Comparison of ENCODE assay signal across 8 cellular contexts in genomic region chr15:73601449-73602425, GRCh38. TPM values are rescaled to one million over a fixed set of nuclear protein-coding genes. Genes with fewer than 3 reads are reported as not detected.
A peak's percentile ranks its signal among the peaks of the same experiment; 100 is the strongest.
DNase-seq lines count a peak whose midpoint lies in the region; ATAC-seq and TF ChIP-seq lines count a peak whose summit lies in the region.

No MANE protein-coding gene starts in this region.

- no peak for TF ChIP-seq CTCF in right atrium auricular region (IDR thresholded peaks at IDR 0.05)
- TF ChIP-seq CTCF in smooth muscle cell (IDR thresholded peaks at IDR 0.05; ENCODE audit: borderline replicate concordance, insufficient read depth, poor library complexity, severe bottlenecking), result no peak

- peaks cover 97% of the 10 kb centered on the region for H3K79me2 ChIP-seq in smooth muscle cell (ENCODE audit: low read depth)

- WGBS in HUES64, result 47% methylated on average over 5 of the region's 6 CpGs
- 24% methylated on average over 6 of the region's 6 CpGs for WGBS in smooth muscle cell (ENCODE audit: low lambda C conversion rate)

- peaks cover 100% of the 10 kb centered on the region for H4K20me1 ChIP-seq in smooth muscle cell (ENCODE audit: low read depth)

- peak overlapping the region; percentile 33 for H3K27ac ChIP-seq in HUES64 (ENCODE audit: low read depth, low read length)
- peak overlapping the region; percentile 35 to 79 for H3K27ac ChIP-seq in right atrium auricular region
- peak overlapping the region; percentile 73 for H3K27ac ChIP-seq in smooth muscle cell (ENCODE audit: low read depth)

- peak overlapping the region; percentile 29; the same call in 1 of the 2 replicates for H3K9ac ChIP-seq in HUES64 (ENCODE audit: low read depth, low read length)
- H3K9ac ChIP-seq in adipocyte (ENCODE audit: low read length), result peak overlapping the region; percentile 64
- H3K9ac ChIP-seq in smooth muscle cell (ENCODE audit: low read depth), result peak overlapping the region; percentile 53

- no peak overlapping the region for H2AFZ ChIP-seq in smooth muscle cell (ENCODE audit: low read depth)

- peak overlapping the region; percentile 29; the same call in 1 of the 2 replicates for H3K4me3 ChIP-seq in HUES64 (ENCODE audit: low read length)
- H3K4me3 ChIP-seq in adipocyte (ENCODE audit: low read length), result peak overlapping the region; percentile 31
- no peak overlapping the region for H3K4me3 ChIP-seq in right atrium auricular region
- H3K4me3 ChIP-seq in smooth muscle cell, result no peak overlapping the region

- ATAC-seq in GM18870 (IDR thresholded peaks at IDR 0.05; ENCODE audit: unreplicated experiment), result no peak

- peaks cover 29% of the 10 kb centered on the region for H3F3A ChIP-seq in smooth muscle cell (ENCODE audit: low read depth)

- peaks cover 76% of the 10 kb centered on the region for H3K4me1 ChIP-seq in HUES64 (ENCODE audit: insufficient read depth, low read length)
- peaks cover 65% of the 10 kb centered on the region for H3K4me1 ChIP-seq in adipocyte (ENCODE audit: control insufficient read depth, insufficient read depth, low read length)
- H3K4me1 ChIP-seq in right atrium auricular region, result peaks cover 0 to 80% of the 10 kb centered on the region in 2 donors
- H3K4me1 ChIP-seq in smooth muscle cell (ENCODE audit: low read depth), result peaks cover 62% of the 10 kb centered on the region

- H3K9me3 ChIP-seq in HUES64 (ENCODE audit: insufficient read depth, low read depth, low read length), result no peaks in the 10 kb centered on the region
- H3K9me3 ChIP-seq in adipocyte (ENCODE audit: control insufficient read depth, low read length), result no peaks in the 10 kb centered on the region
- no peaks in the 10 kb centered on the region for H3K9me3 ChIP-seq in right atrium auricular region
- H3K9me3 ChIP-seq in smooth muscle cell (replicated peaks; ENCODE audit: low read depth), result no peaks in the 10 kb centered on the region

- DNase-seq in adipocyte (ENCODE audit: low read depth), result peak; percentile 59
- no peak for DNase-seq in right atrium auricular region (ENCODE audit: low spot score)
- DNase-seq in smooth muscle cell (lab: John Stamatoyannopoulos, UW; ENCODE audit: unreplicated experiment), result no peak
- DNase-seq in activated naive CD4-positive, alpha-beta T cell treated with Interleukin-2 at 50 U/mL for 16 hours, result no peak
- no peak for DNase-seq in NCI-H1105 treated with DMSO at 0.1 percent for 48 hours (lab: John Stamatoyannopoulos, UW)
- no peak for DNase-seq in OCI-M2 (lab: John Stamatoyannopoulos, UW; ENCODE audit: unreplicated experiment)

- H3K36me3 ChIP-seq in HUES64 (ENCODE audit: insufficient read depth, low read length), result no peaks in the 10 kb centered on the region
- H3K36me3 ChIP-seq in adipocyte (ENCODE audit: control insufficient read depth, insufficient read depth, low read length, severe bottlenecking), result no peaks in the 10 kb centered on the region
- H3K36me3 ChIP-seq in right atrium auricular region, result no peaks in the 10 kb centered on the region
- H3K36me3 ChIP-seq in smooth muscle cell (ENCODE audit: low read depth), result no peaks in the 10 kb centered on the region

- H3K4me2 ChIP-seq in smooth muscle cell, result peak overlapping the region; percentile 50

- no peaks in the 10 kb centered on the region for H3K27me3 ChIP-seq in HUES64 (ENCODE audit: insufficient read depth, low read length)
- H3K27me3 ChIP-seq in adipocyte (replicated peaks; ENCODE audit: control insufficient read depth, insufficient read depth, low read length), result no peaks in the 10 kb centered on the region
- H3K27me3 ChIP-seq in right atrium auricular region, result no peaks in the 10 kb centered on the region
- no peaks in the 10 kb centered on the region for H3K27me3 ChIP-seq in smooth muscle cell (ENCODE audit: low read depth)

RNA-seq across cellular contexts. Expression of gene NPTN, which starts 31.5 kb away (rescaled TPM):
- 99.4 TPM for polyA plus RNA-seq in HUES64 (2013, experiment 1 of 2)
- polyA plus RNA-seq in HUES64 (2013, experiment 2 of 2), result 94.5 TPM
- total RNA-seq in right atrium auricular region (100 to 1,000 TPM; 186 to 225 TPM), smooth muscle cell (189 and 215 TPM in 2 replicates)
- 153 TPM in 2 replicates for polyA plus RNA-seq in smooth muscle cell

Comparison
In these comparisons a context has a peak if more than half of its experiments do, and no peak if none do; other contexts are left out.
1. H3K4me3 ChIP-seq: peak in HUES64 (single experiment) and adipocyte (single experiment); none in right atrium auricular region (0 of 2) and smooth muscle cell (single experiment).
2. Peak in every context shown above with its lines, with median percentiles within 50 percentile points of each other: H3K27ac ChIP-seq and H3K9ac ChIP-seq.